In genomic region chr2:130797493-130798435, GRCh38 we compare ENCODE assay signal across 8 cellular contexts. TPM values are rescaled to one million over a fixed set of nuclear protein-coding genes. Genes with fewer than 3 reads are reported as not detected.
DNase-seq lines count a peak whose midpoint lies in the region; ATAC-seq and TF ChIP-seq lines count a peak whose summit lies in the region.

No MANE protein-coding gene starts in this region.

- BruUV-seq in Calu3 (replicated peaks; lab: Mats Ljungman, UMichigan), result no TSS peak

- no peak overlapping the region; the same call in 1 of the 2 replicates for H3K27ac ChIP-seq in HL-60 (replicated peaks)

- no peaks in the 10 kb centered on the region for H3K9me3 Mint-ChIP-seq in Calu3 (ENCODE audit: low read depth, unreplicated experiment)

- CTCF ChIA-PET in Calu3 (lab: Charles Lee), result interaction anchor here (0.5 to 1.5 kb wide), 12 partner anchors 27 to 191 kb away, joined by 3 to 34 read pairs (median 4); partner anchors contain the start of gene ARHGEF4

- H3K4me3 ChIP-seq in HL-60 (replicated peaks; ENCODE audit: insufficient read depth, low read length), result peak overlapping the region; percentile 78
- H3K4me3 ChIP-seq in epithelial cell of esophagus (ENCODE audit: low read length), result peak overlapping the region; percentile 69

- H3K27me3 ChIP-seq in HL-60 (ENCODE audit: insufficient read depth, poor library complexity, severe bottlenecking), result peaks cover 5% of the 10 kb centered on the region

- DNase-seq in Calu3, result peak; percentile 95
- peak; percentile 59 to 79 for DNase-seq in HL-60 (ENCODE audit: low read depth in 1 of 2, low spot score in 1 of 2)
- peak; percentile 70 for DNase-seq in NOMO-1 treated with dmso at 0.1 percent for 144 hours (lab: John Stamatoyannopoulos, UW; ENCODE audit: unreplicated experiment)
- DNase-seq in activated CD8-positive, alpha-beta memory T cell treated with anti-CD3 and anti-CD28 coated beads, Interleukin-2, amount 50 U/mL, for 4 hours, result peak; percentile 96
- DNase-seq in epithelial cell of esophagus (ENCODE audit: low read depth), result peak; percentile 89
- peak; percentile 90 for DNase-seq in mucosa of gallbladder (ENCODE audit: low spot score)
- peak; percentile 89 to 93 for DNase-seq in stimulated activated CD8-positive, alpha-beta memory T cell treated with anti-CD3 and anti-CD28 coated beads, Interleukin-4, amount 100 ng/mL, for 1 hour (ENCODE audit: low read depth in 2 of 2, low spot score in 1 of 2)

- no peaks in the 10 kb centered on the region for H3K4me1 Mint-ChIP-seq in Calu3 (ENCODE audit: low read depth, unreplicated experiment)

- no peaks in the 10 kb centered on the region for H3K36me3 Mint-ChIP-seq in Calu3 (ENCODE audit: insufficient read depth, unreplicated experiment)

- TF ChIP-seq CTCF in Calu3 (IDR thresholded peaks at IDR 0.05; ENCODE audit: unreplicated experiment) (peak; percentile 85), HL-60 (IDR thresholded peaks at IDR 0.05; ENCODE audit: insufficient read depth, low read length) (peak; percentile 57), epithelial cell of esophagus (IDR thresholded peaks at IDR 0.05; ENCODE audit: insufficient read depth, low read depth, low read length, missing control alignments) (peak; percentile 72)

- no peak overlapping the region for H3K27ac Mint-ChIP-seq in Calu3 (ENCODE audit: unreplicated experiment)

- peak overlapping the region; percentile 70 for H3K4me3 Mint-ChIP-seq in Calu3 (ENCODE audit: low read depth, unreplicated experiment)

- intact Hi-C loops in Calu3 (cut with micrococcal nuclease; ENCODE audit: unreplicated experiment), result loop anchor here (1.0 kb wide), 2 partner anchors 76 to 123 kb away; no protein-coding TSS in a partner anchor

- H3K27me3 Mint-ChIP-seq in Calu3 (ENCODE audit: unreplicated experiment), result no peaks in the 10 kb centered on the region

- ATAC-seq in GM19467 (IDR thresholded peaks at IDR 0.05; ENCODE audit: unreplicated experiment), result peak; percentile 86

RNA-seq across cellular contexts. Expression of gene ARHGEF4, which starts 39.0 kb away (rescaled TPM):
- total RNA-seq in Calu3 (2022) (5.9 and 8.8 TPM in 2 replicates), mucosa of gallbladder (11.7 TPM)

RNA-seq across cellular contexts. Expression of gene AMER3, which starts 42.4 kb away (rescaled TPM):
- not detected in 2 replicates for total RNA-seq in Calu3 (2022)
- total RNA-seq in mucosa of gallbladder, result 0.03 TPM
